ENCODE assay signal across 23 cellular contexts in the genomic region with DNA sequence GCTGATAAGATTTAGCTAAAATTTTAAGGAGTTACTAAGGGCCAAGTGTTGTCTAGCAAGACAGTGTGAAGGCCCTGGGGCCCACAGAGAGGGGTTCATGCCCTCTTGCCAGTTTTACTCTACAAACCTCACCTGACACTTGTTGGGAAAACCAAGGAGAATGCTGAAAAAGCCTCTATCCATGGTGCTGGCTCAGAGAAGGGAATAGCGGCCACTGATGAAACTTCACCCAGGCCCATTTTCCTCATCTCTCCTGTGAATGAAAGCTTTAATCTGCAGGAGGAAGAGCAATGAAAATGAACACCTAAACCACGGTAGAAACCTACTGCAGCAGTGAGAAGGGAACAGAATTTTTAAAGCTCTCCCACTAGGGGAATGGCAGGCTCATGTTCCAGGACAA.
"Had no signal": no experiment of that assay in that cellular context is flagged by ENCODE, and none has a peak within 500 bp of the region (broad histone marks: within the 10 kb centered on the region; RNA-seq: fewer than 3 reads in every experiment).

No MANE protein-coding gene starts in this region.

- H3K4me3 Mint-ChIP-seq: endodermal cell, memory B cell, mesothelial cell of epicardium, natural killer cell, neural crest cell had no signal

- H3K27ac ChIP-seq: colonic mucosa, heart left ventricle, left lung, lower lobe of right lung, ovary, right atrium auricular region had no signal

- FAIRE-seq: endothelial cell of umbilical vein, frontal cortex, small intestine had no signal

- H3K27ac Mint-ChIP-seq: endodermal cell, memory B cell, mesothelial cell of epicardium, natural killer cell had no signal

- H3K36me3 ChIP-seq: colonic mucosa, heart left ventricle, left lung, lower lobe of right lung, ovary, right atrium auricular region had no signal

- H3K4me1 ChIP-seq: colonic mucosa, heart left ventricle, left lung, lower lobe of right lung, right atrium auricular region had no signal

- H3K4me1 Mint-ChIP-seq: endodermal cell, memory B cell, mesothelial cell of epicardium, natural killer cell had no signal

- ATAC-seq: heart left ventricle, left lung, lower lobe of right lung, natural killer cell had no signal

- H3K27me3 Mint-ChIP-seq: memory B cell had no signal

- H3K27me3 ChIP-seq: colonic mucosa, heart left ventricle, left lung, ovary, right atrium auricular region had no signal

- H3K4me3 ChIP-seq: colonic mucosa, heart left ventricle, left lung, lower lobe of right lung, ovary, right atrium auricular region had no signal

- DNase-seq: colonic mucosa; effector CD4-positive, alpha-beta T cell; endodermal cell; erythroblast; heart left ventricle; hippocampal formation; islet precursor cell; left lung; lower lobe of right lung; natural killer cell; nucleus accumbens; ovary; small intestine; stimulated activated CD4-positive, alpha-beta T cell treated with anti-CD3 and anti-CD28 coated beads, Interleukin-12 subunit alpha, Interleukin-12 subunit beta, amount 100 ng/mL, for 4 hours; stimulated activated CD4-positive, alpha-beta T cell treated with anti-CD3 and anti-CD28 coated beads, Interleukin-2, amount 100 ng/mL, for 48 hours; stimulated activated naive CD4-positive, alpha-beta T cell treated with Interleukin-2 at 50 U/mL for 16 hours; trophoblast cell had no signal

- H3K36me3 Mint-ChIP-seq: mesothelial cell of epicardium, natural killer cell had no signal

- H3K9me3 ChIP-seq: colonic mucosa, lower lobe of right lung, ovary had no signal
